In genomic region chr7:76060842-76061241, GRCh38 we compare ENCODE assay signal across 15 cellular contexts.
"Had no signal": no experiment of that assay in that cellular context is flagged by ENCODE, and none has a peak within 500 bp of the region (broad histone marks: within the 10 kb centered on the region; RNA-seq: fewer than 3 reads in every experiment).

No MANE protein-coding gene starts in this region.

- DNase-seq: activated CD4-positive, alpha-beta T cell treated with anti-CD3 and anti-CD28 coated beads for 4 hours; activated CD8-positive, alpha-beta memory T cell treated with anti-CD3 and anti-CD28 coated beads, Interleukin-2, amount 50 U/mL, for 4 hours; activated CD8-positive, alpha-beta T cell treated with anti-CD3 and anti-CD28 coated beads for 36 hours; activated naive CD4-positive, alpha-beta T cell; activated naive CD8-positive, alpha-beta T cell treated with anti-CD3 and anti-CD28 coated beads, Interleukin-2, amount 50 U/mL, for 24 hours; endodermal cell; erythroblast; left lung; mesendoderm; nephron progenitor cell; small intestine; T-cell; trophoblast cell had no signal

- FAIRE-seq: islet of Langerhans, small intestine had no signal

- H3K4me1 ChIP-seq: left lung had no signal

- H3K27ac ChIP-seq: left lung, SK-N-MC had no signal

- H3K4me3 ChIP-seq: left lung, SK-N-MC had no signal

- H3K9me3 ChIP-seq: left lung had no signal

- H3K27me3 ChIP-seq: left lung had no signal

- ATAC-seq: activated CD8-positive, alpha-beta T cell treated with anti-CD3 and anti-CD28 coated beads for 36 hours; activated naive CD8-positive, alpha-beta T cell treated with anti-CD3 and anti-CD28 coated beads, Interleukin-2, amount 50 U/mL, for 24 hours; left lung; T-cell had no signal
